ENCODE assay signal across 16 cellular contexts in genomic region chr3:23590424-23590823, GRCh38.
DNase-seq lines count a peak whose midpoint lies in the region; ATAC-seq and TF ChIP-seq lines count a peak whose summit lies in the region.
"Had no signal": no experiment of that assay in that cellular context is flagged by ENCODE, and none has a peak within 500 bp of the region (broad histone marks: within the 10 kb centered on the region; RNA-seq: fewer than 3 reads in every experiment).

No MANE protein-coding gene starts in this region.

- no peak overlapping the region for H3K4me2 ChIP-seq in neural cell (ENCODE audit: low read length)
- H3K4me2 ChIP-seq: BLaER1 had no signal

- H3K9me3 ChIP-seq in neural cell (ENCODE audit: low read length) (no peaks in the 10 kb centered on the region), mucosa of descending colon (no peaks in the 10 kb centered on the region)
- H3K9me3 ChIP-seq: BLaER1 had no signal

- H3F3A ChIP-seq in neural cell (ENCODE audit: insufficient read depth, low read length, poor library complexity, severe bottlenecking), result no peaks in the 10 kb centered on the region

- H3K9ac ChIP-seq in neural cell (ENCODE audit: low read length), result no peak overlapping the region
- H3K9ac ChIP-seq: BLaER1 had no signal

- no peaks in the 10 kb centered on the region for H3K36me3 ChIP-seq in neural cell (ENCODE audit: insufficient read depth, low read length)
- H3K36me3 ChIP-seq in mucosa of descending colon (ENCODE audit: low read depth), result no peaks in the 10 kb centered on the region
- H3K36me3 ChIP-seq: BLaER1 had no signal

- no peak overlapping the region for H2AFZ ChIP-seq in neural cell (ENCODE audit: low read depth, low read length)

- intact Hi-C loops in mucosa of descending colon (cut with DNase I, micrococcal nuclease), result no loop called here

- H3K79me2 ChIP-seq in neural cell (replicated peaks; ENCODE audit: insufficient read depth, low read length), result no peaks in the 10 kb centered on the region

- ATAC-seq in SK-N-SH treated with all-trans-retinoic acid at 6 μM for 48 hours (no peak; the same call in 2 of the 3 replicates), mucosa of descending colon (no peak), HG02852 (IDR thresholded peaks at IDR 0.05; ENCODE audit: unreplicated experiment) (no peak)

- no peak overlapping the region for H3K27ac ChIP-seq in neural cell (ENCODE audit: low read length)
- H3K27ac ChIP-seq: 22Rv1, BLaER1 had no signal

- no peaks in the 10 kb centered on the region for H3K27me3 ChIP-seq in neural cell (ENCODE audit: insufficient read depth, low read depth, low read length)
- H3K27me3 ChIP-seq: BLaER1 had no signal

- peak; percentile 60 for TF ChIP-seq EP300 in neural cell (conservative IDR thresholded peaks at IDR 0.05; ENCODE audit: poor library complexity, severe bottlenecking)

- no peaks in the 10 kb centered on the region for H3K9me2 ChIP-seq in neural cell (ENCODE audit: insufficient read depth, low read length)

- H3K4me1 ChIP-seq in mucosa of descending colon (ENCODE audit: low read depth), result no peaks in the 10 kb centered on the region

- H4K20me1 ChIP-seq in neural cell (ENCODE audit: insufficient read depth), result no peaks in the 10 kb centered on the region
- H4K20me1 ChIP-seq: BLaER1 had no signal

- H3K4me3 ChIP-seq in neural cell (ENCODE audit: low read length) (no peak overlapping the region), mucosa of descending colon (no peak overlapping the region)
- H3K4me3 ChIP-seq: BLaER1 had no signal

- TF ChIP-seq RAD21 in neural cell (conservative IDR thresholded peaks at IDR 0.05), result no peak

- no peak for TF ChIP-seq CTCF in neural cell (IDR thresholded peaks at IDR 0.05; ENCODE audit: poor library complexity, severe bottlenecking)
- no peak for TF ChIP-seq CTCF in mucosa of descending colon (IDR thresholded peaks at IDR 0.05)

- DNase-seq in NCI-H1417 (lab: John Stamatoyannopoulos, UW) (peak in 2 of 3 experiments; percentile 19 to 74), NCI-H1417 treated with DMSO at 0.1 percent for 48 hours (lab: John Stamatoyannopoulos, UW) (no peak), NCI-H2227 (lab: John Stamatoyannopoulos, UW; ENCODE audit: unreplicated experiment) (peak; percentile 90), mucosa of descending colon (no peak), GM19238 (ENCODE audit: insufficient read length, low spot score) (no peak)
- DNase-seq: GF-D8, Karpas-422, NCI-H2081, NCI-H446, NCI-H748 treated with DMSO at 0.1 percent for 48 hours, RPMI8226 had no signal

TF ChIP-seq in SK-N-SH treated with all-trans-retinoic acid at 6 μM for 48 hours, 23 proteins besides CTCF, POLR2A, EP300 and RAD21:
- 0 out of 2 replicates have a peak, but pooled peaks have one; percentile 38 for TF ChIP-seq TCF4 (CRISPR knock-in tag; IDR thresholded peaks at IDR 0.05; ENCODE audit: borderline replicate concordance)
- TF ChIP-seq SNAI2 (CRISPR knock-in tag; IDR thresholded peaks at IDR 0.05), result no peak
- TF ChIP-seq CSRNP3 (CRISPR knock-in tag; IDR thresholded peaks at IDR 0.05), result no peak
- peak; percentile 65 for TF ChIP-seq ISL1 (CRISPR knock-in tag; IDR thresholded peaks at IDR 0.05)
- no peak for TF ChIP-seq ESRRG (CRISPR knock-in tag; IDR thresholded peaks at IDR 0.05)

TF ChIP-seq in neural cell, 6 proteins besides CTCF, POLR2A, EP300 and RAD21:
- TF ChIP-seq POLR2AphosphoS5 (IDR thresholded peaks at IDR 0.05) (peak; percentile 68), MXI1 (conservative IDR thresholded peaks at IDR 0.05; ENCODE audit: poor library complexity, severe bottlenecking) (no peak), EZH2 (IDR thresholded peaks at IDR 0.05; ENCODE audit: borderline replicate concordance, insufficient read depth, low read length, poor library complexity, severe bottlenecking) (no peak)

Comparison
In these comparisons a context has a peak if more than half of its experiments do, and no peak if none do; other contexts are left out.
1. DNase-seq: peak in NCI-H1417 (2 of 3) and NCI-H2227 (single experiment); none in NCI-H1417 treated with DMSO at 0.1 percent for 48 hours (single experiment), mucosa of descending colon (0 of 3) and GM19238 (single experiment).